In the genomic region with DNA sequence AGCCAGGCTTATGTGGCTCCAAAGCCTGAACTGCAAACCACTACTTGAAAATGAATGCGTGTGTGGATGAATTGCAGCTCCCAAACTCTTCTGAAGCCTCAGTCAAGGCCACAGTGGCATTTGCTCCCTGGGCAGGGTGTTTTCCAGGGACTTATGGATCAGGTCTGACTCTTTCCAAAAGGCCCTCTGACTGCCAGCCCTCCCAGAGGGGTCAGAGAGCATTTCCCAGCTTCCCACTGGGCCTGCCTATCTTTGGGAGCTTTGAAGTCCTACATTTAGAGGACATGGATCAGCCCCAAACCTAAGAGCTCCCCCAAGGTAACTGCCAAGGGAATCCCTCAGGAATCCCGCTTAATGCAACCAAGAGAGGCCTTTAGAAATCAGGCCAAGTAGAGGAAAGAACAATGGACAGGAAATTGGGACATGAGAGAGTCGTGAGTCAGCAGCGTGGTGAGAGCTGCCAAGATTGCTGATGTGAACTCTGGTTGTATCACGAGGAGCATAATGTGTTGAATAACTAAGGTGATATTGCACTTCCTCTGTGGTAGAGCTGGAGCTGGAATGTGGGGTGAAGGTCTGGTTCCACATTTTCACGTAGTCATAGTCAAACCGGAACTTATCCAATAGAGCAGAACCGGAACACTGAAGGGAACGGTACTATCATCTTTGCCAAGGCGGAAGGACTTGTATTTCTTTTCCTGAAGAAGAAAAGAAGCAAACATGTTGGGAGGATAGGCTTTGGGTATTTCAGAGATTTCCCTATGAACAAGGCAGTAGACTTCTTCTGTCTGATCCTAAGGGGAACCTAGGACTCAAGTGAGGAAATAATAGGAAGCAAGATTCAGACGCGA, we compare ENCODE assay signal across 8 cellular contexts.
DNase-seq lines count a peak whose midpoint lies in the region; ATAC-seq, FAIRE-seq and TF ChIP-seq lines count a peak whose summit lies in the region.

No MANE protein-coding gene starts in this region.

- no peak for TF ChIP-seq CTCF in bronchial epithelial cell (IDR thresholded peaks at IDR 0.05; ENCODE audit: insufficient read depth, low read length, severe bottlenecking)
- TF ChIP-seq CTCF in right lobe of liver (IDR thresholded peaks at IDR 0.05) = no peak
- TF ChIP-seq CTCF in type B pancreatic cell (conservative IDR thresholded peaks at IDR 0.05) = no peak

- no peaks in the 10 kb centered on the region for H3K27me3 Mint-ChIP-seq in type B pancreatic cell

- no peaks in the 10 kb centered on the region for H3K36me3 ChIP-seq in bronchial epithelial cell (ENCODE audit: control insufficient read depth, insufficient read depth, low read length)
- H3K36me3 ChIP-seq in right lobe of liver = no peaks in the 10 kb centered on the region

- ATAC-seq in right lobe of liver = peak; percentile 64 to 75 (median 67)
- ATAC-seq in GM19328 (IDR thresholded peaks at IDR 0.05; ENCODE audit: unreplicated experiment) = no peak
- ATAC-seq in HG02642 (IDR thresholded peaks at IDR 0.05; ENCODE audit: poor library complexity, unreplicated experiment) = no peak

- H3K4me3 ChIP-seq in bronchial epithelial cell (ENCODE audit: low read depth, low read length) = no peak overlapping the region
- no peak overlapping the region for H3K4me3 ChIP-seq in right lobe of liver

- peak; percentile 41 for DNase-seq in GOT3 (lab: John Stamatoyannopoulos, UW)
- peak; percentile 69 to 91 for DNase-seq in NOMO-1 (lab: John Stamatoyannopoulos, UW; ENCODE audit: unreplicated experiment in 2 of 2)
- DNase-seq in bronchial epithelial cell (ENCODE audit: low read depth) = peak; percentile 99
- peak; percentile 80 to 85 (median 83) for DNase-seq in right lobe of liver
- no peak for DNase-seq in type B pancreatic cell (ENCODE audit: extremely low spot score, unreplicated experiment)
- DNase-seq in NCI-H774 (lab: John Stamatoyannopoulos, UW) = no peak

- H3K9me3 ChIP-seq in right lobe of liver = no peaks in the 10 kb centered on the region

- FAIRE-seq in bronchial epithelial cell (lab: Jason Lieb, UNC) = peak; percentile 99

- WGBS in right lobe of liver (ENCODE audit: insufficient coverage, low coverage, low lambda C conversion rate, missing lambda C conversion rate) = 34% methylated on average over 12 of the region's 12 CpGs

- intact Hi-C loops in right lobe of liver (cut with DNase I) = no loop called here

- TF ChIP-seq POLR2A in right lobe of liver (IDR thresholded peaks at IDR 0.05) = no peak

- H3K36me3 Mint-ChIP-seq in type B pancreatic cell = no peaks in the 10 kb centered on the region

- peaks cover 35% of the 10 kb centered on the region for H3K4me1 Mint-ChIP-seq in type B pancreatic cell (ENCODE audit: unreplicated experiment)

- peaks cover 5% of the 10 kb centered on the region for H3K9me3 Mint-ChIP-seq in type B pancreatic cell

- H3K27me3 ChIP-seq in bronchial epithelial cell (ENCODE audit: control insufficient read depth, insufficient read depth, low read length) (no peaks in the 10 kb centered on the region), right lobe of liver (no peaks in the 10 kb centered on the region)

- peaks cover 0 to 59% (median 22%) of the 10 kb centered on the region in 4 donors for H3K4me1 ChIP-seq in right lobe of liver

- peak overlapping the region; percentile 66 for H3K27ac Mint-ChIP-seq in type B pancreatic cell

- peak overlapping the region in 2 of 3 donors; percentile 66 to 72 for H3K27ac ChIP-seq in right lobe of liver

- no peak overlapping the region for H3K4me3 Mint-ChIP-seq in type B pancreatic cell

Comparison
In these comparisons a context has a peak if more than half of its experiments do, and no peak if none do; other contexts are left out.
1. DNase-seq: peak in GOT3 (single experiment), NOMO-1 (2 of 2), bronchial epithelial cell (single experiment) and right lobe of liver (3 of 3); none in type B pancreatic cell (single experiment) and NCI-H774 (single experiment).
2. ATAC-seq: peak in right lobe of liver (4 of 4); none in GM19328 (single experiment) and HG02642 (single experiment).